In genomic region chr16:8096211-8096610, GRCh38 we compare ENCODE assay signal across 21 cellular contexts.
DNase-seq lines count a peak whose midpoint lies in the region; TF ChIP-seq lines count a peak whose summit lies in the region.
"Had no signal": no experiment of that assay in that cellular context is flagged by ENCODE, and none has a peak within 500 bp of the region (broad histone marks: within the 10 kb centered on the region; RNA-seq: fewer than 3 reads in every experiment).

No MANE protein-coding gene starts in this region.

- DNase-seq in NCI-H82 (lab: John Stamatoyannopoulos, UW) (peak; percentile 13), NCI-H82 treated with DMSO at 0.1 percent for 48 hours (lab: John Stamatoyannopoulos, UW; ENCODE audit: unreplicated experiment) (no peak), SHP77 treated with DMSO at 0.1 percent for 48 hours (lab: John Stamatoyannopoulos, UW) (peak; percentile 71), cerebellum (ENCODE audit: low spot score) (peak; percentile 51), retina (peak; percentile 6), midbrain (lab: John Stamatoyannopoulos, UW) (no peak), coronary artery (ENCODE audit: low spot score) (no peak), RWPE1 (ENCODE audit: low spot score) (no peak)
- DNase-seq: AML-193; BE2C; CD4-positive, alpha-beta T cell; CD8-positive, alpha-beta memory T cell; DMS 273 treated with DMSO at 0.1 percent for 48 hours; DMS79; EL; GF-D8; GOT3; HFFc6 had no signal

- CTCF ChIA-PET in RWPE1 (lab: Yijun Ruan, JAX) = no interaction called here

- POLR2A ChIA-PET in RWPE1 (lab: Yijun Ruan, JAX; ENCODE audit: low non-redundant PET) = no interaction called here

- H3K4me3 ChIP-seq in coronary artery = no peak overlapping the region
- H3K4me3 ChIP-seq: BLaER1 treated with 17β-estradiol and CSF1 and Interleukin-3, amounts not matched to agents 10 nM and 100 nM; HAP-1 had no signal

- TF ChIP-seq CTCF in coronary artery (IDR thresholded peaks at IDR 0.05) (no peak), RWPE1 (conservative IDR thresholded peaks at IDR 0.05; ENCODE audit: low read depth) (no peak)

- H3K27ac ChIP-seq in coronary artery = no peak overlapping the region
- H3K27ac ChIP-seq in RWPE1 = no peak overlapping the region
- H3K27ac ChIP-seq: 22Rv1; BLaER1 treated with 17β-estradiol and CSF1 and Interleukin-3, amounts not matched to agents 10 nM and 100 nM had no signal

Comparison
In these comparisons a context has a peak if more than half of its experiments do, and no peak if none do; other contexts are left out.
1. DNase-seq: peak in NCI-H82 (single experiment), SHP77 treated with DMSO at 0.1 percent for 48 hours (single experiment), cerebellum (single experiment) and retina (single experiment); none in NCI-H82 treated with DMSO at 0.1 percent for 48 hours (single experiment), midbrain (single experiment), coronary artery (single experiment) and RWPE1 (single experiment).